In genomic region chr22:46380581-46380980, GRCh38 we compare ENCODE assay signal across 25 cellular contexts.
"Had no signal": no experiment of that assay in that cellular context is flagged by ENCODE, and none has a peak within 500 bp of the region (broad histone marks: within the 10 kb centered on the region; RNA-seq: fewer than 3 reads in every experiment).

No MANE protein-coding gene starts in this region.

- H3K4me1 Mint-ChIP-seq: activated naive CD8-positive, alpha-beta T cell treated with anti-CD3 and anti-CD28 coated beads for 36 hours had no signal

- H3K9me3 ChIP-seq: body of pancreas, colonic mucosa, gastrocnemius medialis, right lobe of liver, uterus had no signal

- H3K27ac Mint-ChIP-seq: activated naive CD4-positive, alpha-beta T cell treated with anti-CD3 and anti-CD28 coated beads for 36 hours; activated naive CD8-positive, alpha-beta T cell treated with anti-CD3 and anti-CD28 coated beads for 36 hours had no signal

- H3K4me3 Mint-ChIP-seq: activated naive CD4-positive, alpha-beta T cell treated with anti-CD3 and anti-CD28 coated beads for 36 hours; activated naive CD8-positive, alpha-beta T cell treated with anti-CD3 and anti-CD28 coated beads for 36 hours; naive thymus-derived CD4-positive, alpha-beta T cell had no signal

- H3K27me3 ChIP-seq: adrenal gland, body of pancreas, cardiac muscle cell, colonic mucosa, gastrocnemius medialis, right lobe of liver, uterus had no signal

- ATAC-seq: activated CD4-positive, CD25-positive, alpha-beta regulatory T cell treated with anti-CD3 and anti-CD28 coated beads, Interleukin-2, amount 50 U/mL, for 24 hours; body of pancreas; left colon; naive thymus-derived CD4-positive, alpha-beta T cell; stimulated activated naive CD8-positive, alpha-beta T cell treated with anti-CD3 and anti-CD28 coated beads, Interleukin-15, Interleukin-2, amounts not matched to agents 100 U/mL and 50 U/mL, for 24 hours had no signal

- H3K27me3 Mint-ChIP-seq: activated naive CD8-positive, alpha-beta T cell treated with anti-CD3 and anti-CD28 coated beads for 36 hours had no signal

- H3K4me1 ChIP-seq: gastrocnemius medialis, uterus had no signal

- H3K27ac ChIP-seq: adrenal gland, cardiac muscle cell, colonic mucosa, gastrocnemius medialis, thoracic aorta, uterus had no signal

- DNase-seq: activated CD4-positive, alpha-beta T cell treated with anti-CD3 and anti-CD28 coated beads for 48 hours; activated CD4-positive, alpha-beta T cell treated with anti-CD3 and anti-CD28 coated beads, Interleukin-2, amount 50 U/mL, for 48 hours; activated CD8-positive, alpha-beta memory T cell treated with anti-CD3 and anti-CD28 coated beads for 24 hours; activated effector memory CD4-positive, alpha-beta T cell treated with Interleukin-2 at 50 U/mL for 16 hours; activated naive CD4-positive, alpha-beta T cell treated with anti-CD3 and anti-CD28 coated beads for 36 hours; activated naive CD8-positive, alpha-beta T cell treated with anti-CD3 and anti-CD28 coated beads for 36 hours; aorta; body of pancreas; cerebellar nuclear complex; effector CD8-positive, alpha-beta T cell; gastrocnemius medialis; hippocampal formation; left colon; midbrain; naive thymus-derived CD4-positive, alpha-beta T cell; stimulated activated CD4-positive, alpha-beta T cell treated with anti-CD3 and anti-CD28 coated beads, Interleukin-2, amount 100 ng/mL, for 48 hours; stimulated activated naive CD8-positive, alpha-beta T cell treated with anti-CD3 and anti-CD28 coated beads, Interleukin-15, Interleukin-2, amounts not matched to agents 100 U/mL and 50 U/mL, for 24 hours; T-helper 1 cell; uterus had no signal

- H3K36me3 ChIP-seq: adrenal gland, colonic mucosa, gastrocnemius medialis, right lobe of liver, thoracic aorta, uterus had no signal

- H3K4me3 ChIP-seq: adrenal gland, body of pancreas, cardiac muscle cell, gastrocnemius medialis, thoracic aorta, uterus had no signal
